1 cellular context compared by ENCODE assay signal in the genomic region with DNA sequence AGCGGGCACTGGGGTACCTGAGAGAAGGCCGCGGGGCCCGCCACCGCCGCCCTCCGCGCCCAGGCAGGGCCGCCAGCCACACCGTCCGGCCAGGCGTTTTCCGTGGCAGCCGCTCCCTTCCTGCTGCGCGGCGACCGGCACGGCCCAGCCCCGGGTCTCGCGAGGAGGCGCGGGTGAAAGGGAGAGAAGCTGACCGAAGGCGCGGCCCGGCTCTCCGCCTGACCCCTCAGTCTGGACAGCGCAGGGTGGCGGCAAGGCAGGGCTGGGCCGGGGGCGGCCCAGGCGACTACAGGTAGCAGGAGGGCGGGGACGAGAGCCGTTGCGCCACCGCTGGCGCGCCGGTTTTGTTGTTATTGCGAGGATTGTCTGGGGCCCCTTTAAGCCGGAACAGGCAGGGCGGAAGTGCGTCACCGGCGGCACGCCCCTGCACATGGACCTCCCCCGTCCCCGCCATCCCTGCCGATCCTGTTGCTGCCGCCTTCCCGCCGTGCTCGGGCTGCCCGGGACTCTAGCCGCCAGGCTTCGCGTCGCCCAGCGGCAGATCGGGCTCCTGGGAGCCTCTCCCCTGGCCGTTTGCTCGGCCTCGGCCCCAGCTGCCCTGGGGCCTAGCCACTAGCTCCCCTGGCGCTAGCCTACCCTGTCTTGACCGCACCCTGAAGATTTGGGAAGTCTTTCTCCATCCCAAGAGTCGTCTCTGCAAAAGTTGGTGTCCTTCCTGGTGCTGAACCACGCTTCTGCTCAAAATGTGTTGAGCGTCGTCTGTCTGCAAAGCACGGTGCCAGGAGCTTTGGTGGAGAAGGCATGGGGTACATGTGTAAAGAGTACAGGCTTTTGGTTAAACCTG.
A peak's percentile ranks its signal among the peaks of the same experiment; 100 is the strongest.
TF ChIP-seq lines count a peak whose summit lies in the region.

A gene with protein sequence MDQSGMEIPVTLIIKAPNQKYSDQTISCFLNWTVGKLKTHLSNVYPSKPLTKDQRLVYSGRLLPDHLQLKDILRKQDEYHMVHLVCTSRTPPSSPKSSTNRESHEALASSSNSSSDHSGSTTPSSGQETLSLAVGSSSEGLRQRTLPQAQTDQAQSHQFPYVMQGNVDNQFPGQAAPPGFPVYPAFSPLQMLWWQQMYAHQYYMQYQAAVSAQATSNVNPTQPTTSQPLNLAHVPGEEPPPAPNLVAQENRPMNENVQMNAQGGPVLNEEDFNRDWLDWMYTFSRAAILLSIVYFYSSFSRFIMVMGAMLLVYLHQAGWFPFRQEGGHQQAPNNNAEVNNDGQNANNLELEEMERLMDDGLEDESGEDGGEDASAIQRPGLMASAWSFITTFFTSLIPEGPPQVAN (minus strand): TSS at position 352 of the 844 bp plus-strand sequence. CDS start 805 bp downstream, outside the sequence.

TF ChIP-seq in K562, 482 proteins besides CTCF, POLR2A, EP300 and RAD21 (continued from another document and continues in another):
- TF ChIP-seq ZNF407 (IDR thresholded peaks at IDR 0.05; ENCODE audit: low read depth) (peak; percentile 62), SRSF9 (IDR thresholded peaks at IDR 0.05; ENCODE audit: borderline replicate concordance, low read depth, low read length) (no peak), MCM2 (IDR thresholded peaks at IDR 0.05; ENCODE audit: low read depth) (no peak), CEBPB (tag; IDR thresholded peaks at IDR 0.05) (peak; percentile 98), TFAP4 (CRISPR knock-in tag; IDR thresholded peaks at IDR 0.05; ENCODE audit: borderline replicate concordance) (peak; percentile 85), ETS1 (conservative IDR thresholded peaks at IDR 0.05; ENCODE audit: control insufficient read depth, low read depth, low read length) (peak; percentile 50; the same call in 1 of the 2 replicates), CXXC5 (CRISPR knock-in tag; IDR thresholded peaks at IDR 0.05) (peak; percentile 88), GATAD2B (IDR thresholded peaks at IDR 0.05; ENCODE audit: borderline replicate concordance) (0 out of 2 replicates have a peak, but pooled peaks have one; percentile 72), ETV5 (CRISPR knock-in tag; IDR thresholded peaks at IDR 0.05; ENCODE audit: low read depth) (peak; percentile 68), NCOR1 (IDR thresholded peaks at IDR 0.05) (peak; percentile 57), EGR1 (conservative IDR thresholded peaks at IDR 0.05) (peak; percentile 83), SMARCA4 (IDR thresholded peaks at IDR 0.05) (no peak), HMG20B (CRISPR knock-in tag; IDR thresholded peaks at IDR 0.05) (no peak), SRSF7 (optimal IDR thresholded peaks at IDR 0.05; ENCODE audit: low read depth, low read length) (no peak), THRB (CRISPR knock-in tag; conservative IDR thresholded peaks at IDR 0.05) (0 out of 2 replicates have a peak, but pooled peaks have one; percentile 35), TCF3 (CRISPR knock-in tag; IDR thresholded peaks at IDR 0.05) (peak; percentile 30; the same call in 1 of the 2 replicates), MTF1 (CRISPR knock-in tag; IDR thresholded peaks at IDR 0.05; ENCODE audit: borderline replicate concordance) (no peak), COPS2 (conservative IDR thresholded peaks at IDR 0.05) (no peak), TARDBP (IDR thresholded peaks at IDR 0.05) (no peak), ZNF395 (CRISPR knock-in tag; IDR thresholded peaks at IDR 0.05) (peak; percentile 59), MTA3 (IDR thresholded peaks at IDR 0.05; ENCODE audit: borderline replicate concordance) (peak; percentile 81; the same call in 1 of the 2 replicates), ELF2 (CRISPR knock-in tag; IDR thresholded peaks at IDR 0.05) (0 out of 2 replicates have a peak, but pooled peaks have one; percentile 26), BRCA1 (IDR thresholded peaks at IDR 0.05) (no peak), BRCA1 (CRISPR knock-in tag; IDR thresholded peaks at IDR 0.05) (no peak), SIN3B (IDR thresholded peaks at IDR 0.05; ENCODE audit: low read depth) (peak; percentile 66), POU5F1 (IDR thresholded peaks at IDR 0.05; ENCODE audit: borderline replicate concordance, low read depth, low read length, partially characterized antibody) (no peak), ZNF263 (CRISPR knock-in tag; IDR thresholded peaks at IDR 0.05; ENCODE audit: borderline replicate concordance) (peak; percentile 17; the same call in 1 of the 2 replicates)
- TF ChIP-seq, protein P1, sequence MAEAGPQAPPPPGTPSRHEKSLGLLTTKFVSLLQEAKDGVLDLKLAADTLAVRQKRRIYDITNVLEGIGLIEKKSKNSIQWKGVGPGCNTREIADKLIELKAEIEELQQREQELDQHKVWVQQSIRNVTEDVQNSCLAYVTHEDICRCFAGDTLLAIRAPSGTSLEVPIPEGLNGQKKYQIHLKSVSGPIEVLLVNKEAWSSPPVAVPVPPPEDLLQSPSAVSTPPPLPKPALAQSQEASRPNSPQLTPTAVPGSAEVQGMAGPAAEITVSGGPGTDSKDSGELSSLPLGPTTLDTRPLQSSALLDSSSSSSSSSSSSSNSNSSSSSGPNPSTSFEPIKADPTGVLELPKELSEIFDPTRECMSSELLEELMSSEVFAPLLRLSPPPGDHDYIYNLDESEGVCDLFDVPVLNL (CRISPR knock-in tag; IDR thresholded peaks at IDR 0.05; ENCODE audit: low read depth): peak; percentile 44; the same call in 1 of the 2 replicates
- TF ChIP-seq, protein P2, sequence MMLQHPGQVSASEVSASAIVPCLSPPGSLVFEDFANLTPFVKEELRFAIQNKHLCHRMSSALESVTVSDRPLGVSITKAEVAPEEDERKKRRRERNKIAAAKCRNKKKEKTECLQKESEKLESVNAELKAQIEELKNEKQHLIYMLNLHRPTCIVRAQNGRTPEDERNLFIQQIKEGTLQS (IDR thresholded peaks at IDR 0.05): peak; percentile 57
- TF ChIP-seq, protein P2 (CRISPR knock-in tag; conservative IDR thresholded peaks at IDR 0.05): no peak
- TF ChIP-seq, protein P3, sequence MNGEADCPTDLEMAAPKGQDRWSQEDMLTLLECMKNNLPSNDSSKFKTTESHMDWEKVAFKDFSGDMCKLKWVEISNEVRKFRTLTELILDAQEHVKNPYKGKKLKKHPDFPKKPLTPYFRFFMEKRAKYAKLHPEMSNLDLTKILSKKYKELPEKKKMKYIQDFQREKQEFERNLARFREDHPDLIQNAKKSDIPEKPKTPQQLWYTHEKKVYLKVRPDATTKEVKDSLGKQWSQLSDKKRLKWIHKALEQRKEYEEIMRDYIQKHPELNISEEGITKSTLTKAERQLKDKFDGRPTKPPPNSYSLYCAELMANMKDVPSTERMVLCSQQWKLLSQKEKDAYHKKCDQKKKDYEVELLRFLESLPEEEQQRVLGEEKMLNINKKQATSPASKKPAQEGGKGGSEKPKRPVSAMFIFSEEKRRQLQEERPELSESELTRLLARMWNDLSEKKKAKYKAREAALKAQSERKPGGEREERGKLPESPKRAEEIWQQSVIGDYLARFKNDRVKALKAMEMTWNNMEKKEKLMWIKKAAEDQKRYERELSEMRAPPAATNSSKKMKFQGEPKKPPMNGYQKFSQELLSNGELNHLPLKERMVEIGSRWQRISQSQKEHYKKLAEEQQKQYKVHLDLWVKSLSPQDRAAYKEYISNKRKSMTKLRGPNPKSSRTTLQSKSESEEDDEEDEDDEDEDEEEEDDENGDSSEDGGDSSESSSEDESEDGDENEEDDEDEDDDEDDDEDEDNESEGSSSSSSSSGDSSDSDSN (IDR thresholded peaks at IDR 0.05; ENCODE audit: borderline replicate concordance in 1 of 2, low read depth in 2 of 2, low read length in 2 of 2): peak; percentile 12 to 89; a peak in 3 of 4 replicates
- TF ChIP-seq, protein P4, sequence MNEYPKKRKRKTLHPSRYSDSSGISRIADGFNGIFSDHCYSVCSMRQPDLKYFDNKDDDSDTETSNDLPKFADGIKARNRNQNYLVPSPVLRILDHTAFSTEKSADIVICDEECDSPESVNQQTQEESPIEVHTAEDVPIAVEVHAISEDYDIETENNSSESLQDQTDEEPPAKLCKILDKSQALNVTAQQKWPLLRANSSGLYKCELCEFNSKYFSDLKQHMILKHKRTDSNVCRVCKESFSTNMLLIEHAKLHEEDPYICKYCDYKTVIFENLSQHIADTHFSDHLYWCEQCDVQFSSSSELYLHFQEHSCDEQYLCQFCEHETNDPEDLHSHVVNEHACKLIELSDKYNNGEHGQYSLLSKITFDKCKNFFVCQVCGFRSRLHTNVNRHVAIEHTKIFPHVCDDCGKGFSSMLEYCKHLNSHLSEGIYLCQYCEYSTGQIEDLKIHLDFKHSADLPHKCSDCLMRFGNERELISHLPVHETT (CRISPR knock-in tag; conservative IDR thresholded peaks at IDR 0.05 in 1 of 2, IDR thresholded peaks at IDR 0.05 in 1 of 2): peak in 1 of 2 experiments; percentile 81; a peak in 2 of 4 replicates
